In the genomic region with DNA sequence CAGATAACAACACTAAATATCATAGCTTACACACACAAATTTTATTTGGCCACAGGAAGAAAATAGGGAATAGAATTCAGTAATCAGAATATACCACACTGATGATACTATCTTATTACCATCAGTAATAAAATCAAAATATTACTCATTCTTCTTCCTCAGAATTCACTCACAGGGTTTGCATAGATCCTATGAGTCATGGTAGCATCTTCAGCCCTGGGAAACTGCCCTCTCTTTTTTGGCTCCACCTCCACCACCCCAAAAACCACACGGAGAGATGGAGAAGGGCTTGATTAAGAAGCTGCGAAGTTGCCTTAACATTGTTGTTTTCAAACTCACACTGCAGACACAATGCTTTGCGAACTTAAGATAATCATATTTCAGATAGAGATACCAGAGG, we compare ENCODE assay signal across 8 cellular contexts.
A peak's percentile ranks its signal among the peaks of the same experiment; 100 is the strongest.
DNase-seq lines count a peak whose midpoint lies in the region; ATAC-seq and TF ChIP-seq lines count a peak whose summit lies in the region.

No MANE protein-coding gene starts in this region.

- peaks cover 0 to 5% of the 10 kb centered on the region in 2 donors for H3K9me3 Mint-ChIP-seq in activated naive CD4-positive, alpha-beta T cell treated with anti-CD3 and anti-CD28 coated beads, Interleukin-2, amount 50 U/mL, for 72 hours

- H3K36me3 ChIP-seq in RWPE2 (ENCODE audit: low read depth) (no peaks in the 10 kb centered on the region), prostate gland (no peaks in the 10 kb centered on the region), mesendoderm (ENCODE audit: control insufficient read depth, insufficient read depth, low read length) (no peaks in the 10 kb centered on the region), tibial nerve (no peaks in the 10 kb centered on the region)

- H4K8ac ChIP-seq in mesendoderm (ENCODE audit: low read depth, low read length) = no peak overlapping the region

- H3K4me1 ChIP-seq in RWPE2 (ENCODE audit: insufficient read depth, poor library complexity, severe bottlenecking) (peaks cover 40% of the 10 kb centered on the region), prostate gland (replicated peaks) (no peaks in the 10 kb centered on the region), mesendoderm (ENCODE audit: control insufficient read depth, low read depth, low read length) (no peaks in the 10 kb centered on the region), tibial nerve (peaks cover 0 to 36% (median 19%) of the 10 kb centered on the region in 4 donors)

- H2BK5ac ChIP-seq in mesendoderm (ENCODE audit: low read length) = no peak overlapping the region

- H3K23ac ChIP-seq in mesendoderm (ENCODE audit: low read length) = no peak overlapping the region

- H3K4me3 ChIP-seq in RWPE2 (ENCODE audit: severe bottlenecking) (no peak overlapping the region), prostate gland (no peak overlapping the region), mesendoderm (ENCODE audit: low read length) (no peak overlapping the region), tibial nerve (no peak overlapping the region)

- 77% methylated on average over 3 of the region's 3 CpGs for WGBS in prostate gland
- no CpG with 5 or more reads among the region's 3 CpGs for WGBS in mesendoderm (ENCODE audit: extremely low coverage, insufficient coverage, low lambda C conversion rate)
- WGBS in tibial nerve, 2 donors = 49 to 62% methylated on average over 3 of the region's 3 CpGs

- H3K9me3 ChIP-seq in RWPE2 (ENCODE audit: severe bottlenecking) (no peaks in the 10 kb centered on the region), prostate gland (no peaks in the 10 kb centered on the region), tibial nerve (no peaks in the 10 kb centered on the region)

- H2BK120ac ChIP-seq in mesendoderm (ENCODE audit: low read depth, low read length) = no peak overlapping the region

- no peak overlapping the region for H2AK5ac ChIP-seq in mesendoderm (ENCODE audit: low read length)

- no peak overlapping the region for H3K4ac ChIP-seq in mesendoderm (ENCODE audit: low read depth, low read length)

- no peak overlapping the region for H3K4me2 ChIP-seq in mesendoderm (ENCODE audit: low read length)

- intact Hi-C loops in prostate gland (cut with DNase I) = no loop called here

- H3K27ac Mint-ChIP-seq in activated naive CD4-positive, alpha-beta T cell treated with anti-CD3 and anti-CD28 coated beads, Interleukin-2, amount 50 U/mL, for 72 hours = peak overlapping the region; percentile 69 to 92

- TF ChIP-seq EP300 in tibial nerve (IDR thresholded peaks at IDR 0.05) = no peak

- no peak overlapping the region for H2BK15ac ChIP-seq in mesendoderm (replicated peaks; ENCODE audit: low read depth)

- TF ChIP-seq POLR2A in prostate gland (IDR thresholded peaks at IDR 0.05) = no peak
- no peak for TF ChIP-seq POLR2A in tibial nerve (IDR thresholded peaks at IDR 0.05)

- DNase-seq in EH (ENCODE audit: low read depth) (peak; percentile 90), RWPE2 (ENCODE audit: low spot score) (no peak), prostate gland (ENCODE audit: low spot score) (no peak), DMS153 treated with DMSO at 0.1 percent for 48 hours (lab: John Stamatoyannopoulos, UW; ENCODE audit: unreplicated experiment) (no peak), mesendoderm (no peak), tibial nerve (ENCODE audit: low spot score in 2 of 2) (no peak)
- peak; percentile 53 to 68 for DNase-seq in activated naive CD4-positive, alpha-beta T cell treated with anti-CD3 and anti-CD28 coated beads, Interleukin-2, amount 50 U/mL, for 72 hours (ENCODE audit: low spot score in 2 of 2)
- DNase-seq in stimulated activated CD4-positive, alpha-beta T cell treated with anti-CD3 and anti-CD28 coated beads, Interleukin-12 subunit alpha, Interleukin-12 subunit beta, amount 100 ng/mL, for 4 hours = peak; percentile 40

- H3K79me1 ChIP-seq in mesendoderm (ENCODE audit: low read length) = no peaks in the 10 kb centered on the region

- H3K27ac ChIP-seq in RWPE2 (ENCODE audit: poor library complexity, severe bottlenecking) (no peak overlapping the region), prostate gland (no peak overlapping the region), mesendoderm (ENCODE audit: low read depth, low read length) (no peak overlapping the region), tibial nerve (peak overlapping the region in 2 of 4 donors; percentile 81 to 86)

- H3K27me3 ChIP-seq in RWPE2 (ENCODE audit: insufficient read depth, poor library complexity, severe bottlenecking) (no peaks in the 10 kb centered on the region), prostate gland (replicated peaks; ENCODE audit: insufficient read depth) (no peaks in the 10 kb centered on the region), mesendoderm (ENCODE audit: insufficient read depth, low read length, poor library complexity) (no peaks in the 10 kb centered on the region), tibial nerve (no peaks in the 10 kb centered on the region)

- H3K79me2 ChIP-seq in mesendoderm (ENCODE audit: control insufficient read depth, insufficient read depth, low read length) = no peaks in the 10 kb centered on the region

- no peak for TF ChIP-seq CTCF in RWPE2 (IDR thresholded peaks at IDR 0.05; ENCODE audit: poor library complexity, severe bottlenecking)
- TF ChIP-seq CTCF in prostate gland (IDR thresholded peaks at IDR 0.05) = no peak
- TF ChIP-seq CTCF in tibial nerve (IDR thresholded peaks at IDR 0.05) = no peak

- H3K18ac ChIP-seq in mesendoderm (ENCODE audit: low read length) = no peak overlapping the region

- H3K56ac ChIP-seq in mesendoderm (ENCODE audit: low read length) = no peak overlapping the region

- peak; percentile 84 for ATAC-seq in RWPE2 (ENCODE audit: low read depth)
- peak; percentile 90 to 96 for ATAC-seq in activated naive CD4-positive, alpha-beta T cell treated with anti-CD3 and anti-CD28 coated beads, Interleukin-2, amount 50 U/mL, for 72 hours

- H4K5ac ChIP-seq in mesendoderm (ENCODE audit: low read length) = no peak overlapping the region

- no peak overlapping the region for H3K9ac ChIP-seq in mesendoderm (ENCODE audit: low read length)

- peaks cover 0 to 13% of the 10 kb centered on the region in 2 donors for H3K36me3 Mint-ChIP-seq in activated naive CD4-positive, alpha-beta T cell treated with anti-CD3 and anti-CD28 coated beads, Interleukin-2, amount 50 U/mL, for 72 hours

Comparison
In these comparisons a context has a peak if more than half of its experiments do, and no peak if none do; other contexts are left out.
1. DNase-seq: peak in EH (single experiment), activated naive CD4-positive, alpha-beta T cell treated with anti-CD3 and anti-CD28 coated beads, Interleukin-2, amount 50 U/mL, for 72 hours (2 of 2) and stimulated activated CD4-positive, alpha-beta T cell treated with anti-CD3 and anti-CD28 coated beads, Interleukin-12 subunit alpha, Interleukin-12 subunit beta, amount 100 ng/mL, for 4 hours (single experiment); none in RWPE2 (single experiment), prostate gland (single experiment), DMS153 treated with DMSO at 0.1 percent for 48 hours (single experiment), mesendoderm (single experiment) and tibial nerve (0 of 2).